20 cellular contexts compared by ENCODE assay signal in genomic region chr9:110538621-110539020, GRCh38. TPM values are rescaled to one million over a fixed set of nuclear protein-coding genes. Genes with fewer than 3 reads are reported as not detected.
DNase-seq lines count a peak whose midpoint lies in the region; ATAC-seq and TF ChIP-seq lines count a peak whose summit lies in the region.
"Had no signal": no experiment of that assay in that cellular context is flagged by ENCODE, and none has a peak within 500 bp of the region (broad histone marks: within the 10 kb centered on the region; RNA-seq: fewer than 3 reads in every experiment).

No MANE protein-coding gene starts in this region.

- no peak overlapping the region for H3K9ac ChIP-seq in GM23248

- no peaks in the 10 kb centered on the region for H3K9me2 ChIP-seq in GM23248 (ENCODE audit: insufficient read depth)

- TF ChIP-seq CTCF in esophagus muscularis mucosa (IDR thresholded peaks at IDR 0.05) (no peak), sigmoid colon (IDR thresholded peaks at IDR 0.05) (no peak)

- 0 out of 2 replicates have a peak overlapping the region, but pooled peaks have one; percentile 6 for H3K4me3 ChIP-seq in GM23248
- no peak overlapping the region for H3K4me3 ChIP-seq in MG63
- no peak overlapping the region for H3K4me3 ChIP-seq in esophagus muscularis mucosa
- H3K4me3 ChIP-seq in sigmoid colon: no peak overlapping the region
- H3K4me3 ChIP-seq: adrenal gland, HAP-1, vagina had no signal

- H3K36me3 ChIP-seq in GM23248 (ENCODE audit: low read depth): 0 out of 2 replicates have a peak, but pooled peaks cover 4% of the 10 kb centered on the region
- H3K36me3 ChIP-seq in MG63: peaks cover 81% of the 10 kb centered on the region
- H3K36me3 ChIP-seq in esophagus muscularis mucosa: no peaks in the 10 kb centered on the region
- no peaks in the 10 kb centered on the region for H3K36me3 ChIP-seq in sigmoid colon
- H3K36me3 ChIP-seq: adrenal gland, HAP-1, vagina had no signal

- TF ChIP-seq POLR2A in esophagus muscularis mucosa (IDR thresholded peaks at IDR 0.05; ENCODE audit: low read depth) (no peak), sigmoid colon (IDR thresholded peaks at IDR 0.05) (no peak)

- H3K4me1 ChIP-seq in GM23248 (ENCODE audit: insufficient read depth) (peaks cover 49% of the 10 kb centered on the region), esophagus muscularis mucosa (peaks cover 6 to 62% (median 39%) of the 10 kb centered on the region in 4 donors), sigmoid colon (peaks cover 0 to 31% (median 17%) of the 10 kb centered on the region in 4 donors)
- H3K4me1 ChIP-seq: HAP-1 had no signal

- H3K4me2 ChIP-seq in GM23248 (ENCODE audit: unreplicated experiment): peak overlapping the region; percentile 53

- H3K27me3 ChIP-seq in GM23248 (replicated peaks; ENCODE audit: insufficient read depth) (no peaks in the 10 kb centered on the region), MG63 (no peaks in the 10 kb centered on the region), esophagus muscularis mucosa (no peaks in the 10 kb centered on the region), sigmoid colon (no peaks in the 10 kb centered on the region)
- H3K27me3 ChIP-seq: adrenal gland, vagina had no signal

- no peak for ATAC-seq in HG03520 (IDR thresholded peaks at IDR 0.05; ENCODE audit: unreplicated experiment)
- ATAC-seq: left colon, Right ventricle myocardium inferior had no signal

- TF ChIP-seq EP300 in esophagus muscularis mucosa (IDR thresholded peaks at IDR 0.05) (no peak), sigmoid colon (IDR thresholded peaks at IDR 0.05) (no peak)

- H3K9me3 ChIP-seq in GM23248 (ENCODE audit: low read depth) (no peaks in the 10 kb centered on the region), MG63 (0 out of 2 replicates have a peak, but pooled peaks cover 3% of the 10 kb centered on the region), esophagus muscularis mucosa (no peaks in the 10 kb centered on the region), sigmoid colon (no peaks in the 10 kb centered on the region)
- H3K9me3 ChIP-seq: adrenal gland, HAP-1, vagina had no signal

- H3K79me2 ChIP-seq in GM23248 (ENCODE audit: insufficient read depth): no peaks in the 10 kb centered on the region

- no peak overlapping the region for H2AFZ ChIP-seq in GM23248

- intact Hi-C loops in esophagus muscularis mucosa (cut with DNase I): no loop called here
- intact Hi-C loops in sigmoid colon (cut with DNase I): no loop called here

- H3K27ac ChIP-seq in GM23248: peak overlapping the region; percentile 21; the same call in 1 of the 2 replicates
- H3K27ac ChIP-seq in esophagus muscularis mucosa (replicated peaks in 1 of 4): peak overlapping the region; percentile 45 to 73 (median 54)
- H3K27ac ChIP-seq in sigmoid colon: peak overlapping the region in 3 of 4 donors; percentile 38 to 64 (median 51)

- no peaks in the 10 kb centered on the region for H4K20me1 ChIP-seq in GM23248 (ENCODE audit: insufficient read depth)

- peaks cover 51% of the 10 kb centered on the region for H3F3A ChIP-seq in GM23248 (ENCODE audit: insufficient read depth)

- 13 to 14% methylated on average over 2 of the region's 2 CpGs for WGBS in GM23248 (ENCODE audit: low coverage in 1 of 2, low lambda C conversion rate in 2 of 2, missing lambda C conversion rate in 2 of 2), 2 experiments
- 35% methylated on average over 2 of the region's 2 CpGs for WGBS in esophagus muscularis mucosa
- WGBS in sigmoid colon, 2 donors: 31 to 59% methylated on average over 2 of the region's 2 CpGs

- in situ Hi-C loops in GM23248 (cut with MboI): no loop called here

- peak; percentile 14 for DNase-seq in GM23248
- DNase-seq in MG63: peak; percentile 15
- DNase-seq in esophagus muscularis mucosa (ENCODE audit: extremely low spot score): no peak
- DNase-seq in sigmoid colon: no peak
- DNase-seq in SIG-M5 (lab: John Stamatoyannopoulos, UW): no peak
- no peak for DNase-seq in ureter (ENCODE audit: low spot score)
- DNase-seq: activated CD4-positive, CD25-positive, alpha-beta regulatory T cell treated with anti-CD3 and anti-CD28 coated beads, Interleukin-2, amount 50 U/mL, for 72 hours; activated gamma-delta T cell treated with Interleukin-2 at 50 U/mL for 16 hours; activated T-cell treated with anti-CD3 and anti-CD28 coated beads, Interleukin-2, amount 50 U/mL, for 1 hour; adrenal gland; CD8-positive, alpha-beta memory T cell; cortex of kidney; head of caudate nucleus; left colon; NCI-H1417 treated with DMSO at 0.1 percent for 48 hours; nephron progenitor cell had no signal

RNA-seq across cellular contexts. Expression of gene SVEP1, which starts 40.9 kb away (rescaled TPM):
- total RNA-seq in GM23248 (2014; rRNA removed; shearing (Covaris generic)): 47.3 and 50.5 TPM in 2 replicates
- polyA plus RNA-seq in GM23248 (2016; fragmentation: Nextera tagmentation; extraction: Ambion mirVana): 12.6 and 13.6 TPM in 2 replicates
- total RNA-seq in MG63 (2014; rRNA removed; shearing (Covaris generic); ENCODE audit: low replicate concordance): 38.1 and 40.0 TPM in 2 replicates
- total RNA-seq in esophagus muscularis mucosa: 10 to 100 TPM; 41.9 to 71.6 (median 60.6) TPM
- total RNA-seq in sigmoid colon: 10 to 100 TPM; 24.3 to 77.5 (median 52.4) TPM
- 1 to 10 TPM in 2 of 3 donors, under 1 TPM in 1; 0.23 to 2.9 (median 2.4) TPM for polyA plus RNA-seq in sigmoid colon
- total RNA-seq in ureter: 19.7 TPM
- total RNA-seq: CD8-positive, alpha-beta memory T cell had no signal
- polyA plus RNA-seq: CD8-positive, alpha-beta memory T cell had no signal

Comparison
In these comparisons a context has a peak if more than half of its experiments do, and no peak if none do; other contexts are left out.
1. DNase-seq: peak in GM23248 (single experiment) and MG63 (single experiment); none in esophagus muscularis mucosa (single experiment), sigmoid colon (single experiment), SIG-M5 (single experiment) and ureter (single experiment).
2. Peak in every context shown above with its lines, with median percentiles within 50 percentile points of each other: H3K27ac ChIP-seq.